16 cellular contexts compared by ENCODE assay signal in the genomic region with DNA sequence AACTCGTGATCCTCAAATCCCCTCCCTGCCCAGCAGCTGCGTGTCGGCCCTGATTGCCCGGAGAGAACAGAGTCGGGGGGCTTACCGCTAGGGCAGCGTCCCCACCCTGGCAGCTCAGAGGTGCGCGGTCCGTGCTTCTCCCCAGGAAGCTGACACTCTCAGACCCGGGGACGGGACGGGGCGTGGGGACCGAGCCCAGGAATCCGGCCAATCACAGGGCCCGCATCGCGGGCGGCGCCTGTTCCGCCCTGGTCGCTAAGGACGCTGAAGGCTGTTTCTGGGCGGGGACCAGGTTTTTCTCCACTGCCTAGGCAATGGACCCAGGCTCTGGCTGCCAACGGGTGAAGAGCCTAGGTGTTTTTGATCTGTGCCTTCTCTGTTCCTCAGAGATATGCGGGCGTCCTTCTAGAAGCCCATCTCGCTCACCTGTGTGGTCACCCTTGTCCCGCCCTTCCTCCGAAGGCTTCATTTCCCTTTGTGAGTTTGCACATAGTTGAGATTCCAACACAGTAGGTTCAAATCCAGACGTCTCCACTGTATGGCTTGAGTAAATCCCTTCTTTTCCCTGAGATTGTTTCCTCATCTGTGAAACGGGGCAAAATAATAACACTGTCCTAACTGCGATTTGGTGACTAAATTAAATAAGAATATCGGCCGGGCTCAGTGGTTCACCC. TPM values are rescaled to one million over a fixed set of nuclear protein-coding genes. Genes with fewer than 3 reads are reported as not detected.
DNase-seq lines count a peak whose midpoint lies in the region; TF ChIP-seq lines count a peak whose summit lies in the region.
"Had no signal": no experiment of that assay in that cellular context is flagged by ENCODE, and none has a peak within 500 bp of the region (broad histone marks: within the 10 kb centered on the region; RNA-seq: fewer than 3 reads in every experiment).

A gene with protein sequence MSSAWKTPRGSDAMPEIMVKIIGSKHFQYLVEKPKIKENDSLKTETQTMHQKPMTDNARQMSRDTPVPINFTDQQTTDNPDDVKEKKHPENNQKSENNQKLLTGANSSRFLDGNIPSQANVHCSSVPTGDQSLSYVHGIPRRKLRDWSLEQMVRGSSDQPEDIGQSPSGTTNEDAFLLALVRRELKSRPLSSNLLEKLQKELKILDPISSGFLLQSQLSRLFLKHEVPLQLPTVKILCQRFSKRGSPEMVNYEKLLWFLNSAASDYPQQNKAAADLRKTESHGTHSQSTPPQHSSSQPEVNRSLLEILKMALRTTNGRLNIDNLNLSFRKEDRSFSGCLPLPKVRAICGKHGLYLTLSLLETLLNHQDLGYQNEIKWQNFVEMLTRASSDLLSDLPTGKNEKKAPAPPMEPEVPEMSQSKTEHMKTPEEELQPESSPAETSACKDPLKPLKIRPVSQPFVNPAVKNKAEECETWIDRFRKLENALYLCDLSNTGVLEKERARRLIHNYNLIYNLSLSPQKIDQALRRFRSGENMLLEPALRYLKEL (minus strand): TSS at position 166 of the 674 bp plus-strand sequence. CDS start 1,127 bp downstream, outside the sequence.

- H3K4me1 Mint-ChIP-seq in activated T-cell treated with anti-CD3 and anti-CD28 coated beads, Interleukin-2, amount 50 U/mL, for 24 hours (ENCODE audit: low read depth) = no peaks in the 10 kb centered on the region
- H3K4me1 Mint-ChIP-seq in activated T-helper 2 cell treated with anti-CD3 and anti-CD28 coated beads, Interferon-gamma antibody, Interleukin-2, Interleukin-4, amounts not matched to agents 10 μg/mL and 5 μg/mL and 100 μg/mL, durations not matched to agents 14 hours and 24 hours and 36 hours (ENCODE audit: low read depth) = no peaks in the 10 kb centered on the region
- peaks cover 2% of the 10 kb centered on the region for H3K4me1 Mint-ChIP-seq in CD14-positive monocyte

- TF ChIP-seq CTCF in smooth muscle cell (IDR thresholded peaks at IDR 0.05; ENCODE audit: borderline replicate concordance, insufficient read depth, poor library complexity, severe bottlenecking) = no peak
- no peak for TF ChIP-seq CTCF in CD14-positive monocyte (IDR thresholded peaks at IDR 0.05)

- H3K4me3 Mint-ChIP-seq in activated T-cell treated with anti-CD3 and anti-CD28 coated beads, Interleukin-2, amount 50 U/mL, for 24 hours = no peak within 1 kb of the TSS
- H3K4me3 Mint-ChIP-seq in activated T-helper 2 cell treated with anti-CD3 and anti-CD28 coated beads, Interferon-gamma antibody, Interleukin-2, Interleukin-4, amounts not matched to agents 10 μg/mL and 5 μg/mL and 100 μg/mL, durations not matched to agents 14 hours and 24 hours and 36 hours (ENCODE audit: low read depth) = no peak within 1 kb of the TSS
- peak within 1 kb of the TSS in 1 of 2 donors; percentile 62 for H3K4me3 Mint-ChIP-seq in CD14-positive monocyte

- H3K4me3 ChIP-seq in smooth muscle cell = peak within 1 kb of the TSS; percentile 4
- H3K4me3 ChIP-seq: A549, esophagus muscularis mucosa had no signal

- H3K4me1 ChIP-seq in smooth muscle cell (ENCODE audit: low read depth) = no peaks in the 10 kb centered on the region
- H3K4me1 ChIP-seq: A549 had no signal

- H3K79me2 ChIP-seq in smooth muscle cell (ENCODE audit: low read depth) = no peaks in the 10 kb centered on the region

- H3K4me2 ChIP-seq in smooth muscle cell = peak within 1 kb of the TSS; percentile 54
- H3K4me2 ChIP-seq: A549 had no signal

- no peaks in the 10 kb centered on the region for H3K9me3 ChIP-seq in smooth muscle cell (replicated peaks; ENCODE audit: low read depth)
- H3K9me3 ChIP-seq: A549, esophagus muscularis mucosa had no signal

- no peak within 1 kb of the TSS for H2AFZ ChIP-seq in smooth muscle cell (ENCODE audit: low read depth)

- DNase-seq in activated T-cell treated with anti-CD3 and anti-CD28 coated beads for 48 hours (ENCODE audit: low read depth) (peak; percentile 0), caudate nucleus (lab: John Stamatoyannopoulos, UW) (no peak), iPS-NIHi11 (ENCODE audit: low spot score) (peak; percentile 79), smooth muscle cell (lab: John Stamatoyannopoulos, UW; ENCODE audit: unreplicated experiment) (no peak), CD14-positive monocyte (ENCODE audit: low spot score) (no peak)
- DNase-seq in activated T-cell treated with anti-CD3 and anti-CD28 coated beads, Interleukin-2, amount 50 U/mL, for 24 hours = no peak
- DNase-seq in activated T-helper 2 cell treated with anti-CD3 and anti-CD28 coated beads, Interferon-gamma antibody, Interleukin-2, Interleukin-4, amounts not matched to agents 10 μg/mL and 5 μg/mL and 100 μg/mL, durations not matched to agents 14 hours and 24 hours and 36 hours (ENCODE audit: low spot score) = no peak
- no peak for DNase-seq in activated effector memory CD4-positive, alpha-beta T cell treated with anti-CD3 and anti-CD28 coated beads, Interleukin-2, amount 50 U/mL, for 16 hours
- DNase-seq: activated CD4-positive, alpha-beta T cell treated with anti-CD3 and anti-CD28 coated beads for 4 hours; NCI-H2029; stimulated activated CD8-positive, alpha-beta memory T cell treated with anti-CD3 and anti-CD28 coated beads, Interleukin-4, amount 100 ng/mL, for 48 hours had no signal

- H3K36me3 ChIP-seq in smooth muscle cell (ENCODE audit: low read depth) = no peaks in the 10 kb centered on the region
- H3K36me3 ChIP-seq: esophagus muscularis mucosa had no signal

- WGBS in smooth muscle cell (ENCODE audit: low lambda C conversion rate) = 17% methylated on average over 36 of the region's 36 CpGs

- no peaks in the 10 kb centered on the region for H3F3A ChIP-seq in smooth muscle cell (ENCODE audit: low read depth)

- no peaks in the 10 kb centered on the region for H4K20me1 ChIP-seq in smooth muscle cell (ENCODE audit: low read depth)

- no peaks in the 10 kb centered on the region for H3K36me3 Mint-ChIP-seq in activated T-cell treated with anti-CD3 and anti-CD28 coated beads, Interleukin-2, amount 50 U/mL, for 24 hours (ENCODE audit: low read depth)
- no peaks in the 10 kb centered on the region for H3K36me3 Mint-ChIP-seq in activated T-helper 2 cell treated with anti-CD3 and anti-CD28 coated beads, Interferon-gamma antibody, Interleukin-2, Interleukin-4, amounts not matched to agents 10 μg/mL and 5 μg/mL and 100 μg/mL, durations not matched to agents 14 hours and 24 hours and 36 hours (ENCODE audit: low read depth)
- H3K36me3 Mint-ChIP-seq in CD14-positive monocyte = peaks cover 0 to 3% of the 10 kb centered on the region in 2 donors

- no peak within 1 kb of the TSS for H3K9ac ChIP-seq in smooth muscle cell (ENCODE audit: low read depth)

- intact Hi-C loops in activated T-helper 2 cell treated with anti-CD3 and anti-CD28 coated beads, Interferon-gamma antibody, Interleukin-2, Interleukin-4, amounts not matched to agents 10 μg/mL and 5 μg/mL and 100 μg/mL, durations not matched to agents 14 hours and 24 hours and 36 hours (cut with micrococcal nuclease) = no loop called here
- intact Hi-C loops in CD14-positive monocyte (cut with micrococcal nuclease) = no loop called here

- H3K27me3 Mint-ChIP-seq in activated T-cell treated with anti-CD3 and anti-CD28 coated beads, Interleukin-2, amount 50 U/mL, for 24 hours = peaks cover 48% of the 10 kb centered on the region
- H3K27me3 Mint-ChIP-seq in activated T-helper 2 cell treated with anti-CD3 and anti-CD28 coated beads, Interferon-gamma antibody, Interleukin-2, Interleukin-4, amounts not matched to agents 10 μg/mL and 5 μg/mL and 100 μg/mL, durations not matched to agents 14 hours and 24 hours and 36 hours (ENCODE audit: low read depth) = peaks cover 22% of the 10 kb centered on the region
- peaks cover 23 to 27% (median 26%) of the 10 kb centered on the region in 3 donors for H3K27me3 Mint-ChIP-seq in CD14-positive monocyte (ENCODE audit: low read depth in 3 of 3)

- no peak within 1 kb of the TSS for H3K27ac Mint-ChIP-seq in activated T-cell treated with anti-CD3 and anti-CD28 coated beads, Interleukin-2, amount 50 U/mL, for 24 hours
- no peak within 1 kb of the TSS for H3K27ac Mint-ChIP-seq in activated T-helper 2 cell treated with anti-CD3 and anti-CD28 coated beads, Interferon-gamma antibody, Interleukin-2, Interleukin-4, amounts not matched to agents 10 μg/mL and 5 μg/mL and 100 μg/mL, durations not matched to agents 14 hours and 24 hours and 36 hours
- H3K27ac Mint-ChIP-seq in CD14-positive monocyte = no peak within 1 kb of the TSS

- no peaks in the 10 kb centered on the region for H3K9me3 Mint-ChIP-seq in activated T-cell treated with anti-CD3 and anti-CD28 coated beads, Interleukin-2, amount 50 U/mL, for 24 hours
- no peaks in the 10 kb centered on the region for H3K9me3 Mint-ChIP-seq in activated T-helper 2 cell treated with anti-CD3 and anti-CD28 coated beads, Interferon-gamma antibody, Interleukin-2, Interleukin-4, amounts not matched to agents 10 μg/mL and 5 μg/mL and 100 μg/mL, durations not matched to agents 14 hours and 24 hours and 36 hours
- peaks cover 0 to 11% (median 4%) of the 10 kb centered on the region in 7 donors for H3K9me3 Mint-ChIP-seq in CD14-positive monocyte

- peaks cover 46% of the 10 kb centered on the region for H3K27me3 ChIP-seq in smooth muscle cell (ENCODE audit: low read depth)

- H3K27ac ChIP-seq in caudate nucleus (ENCODE audit: low read depth, low read length) = peak within 1 kb of the TSS; percentile 22
- H3K27ac ChIP-seq in smooth muscle cell (ENCODE audit: low read depth) = no peak within 1 kb of the TSS
- H3K27ac ChIP-seq: A549, esophagus muscularis mucosa had no signal

RNA-seq across cellular contexts. Expression of the gene that starts here (rescaled TPM):
- total RNA-seq in smooth muscle cell = not detected in 2 replicates
- polyA plus RNA-seq in smooth muscle cell (not detected in 2 replicates), CD14-positive monocyte (not detected)
- total RNA-seq in activated T-helper 2 cell treated with anti-CD3 and anti-CD28 coated beads, Interferon-gamma antibody, Interleukin-2, Interleukin-4, amounts not matched to agents 10 μg/mL and 5 μg/mL and 100 μg/mL, durations not matched to agents 14 hours and 24 hours and 36 hours = not detected in 2 replicates
- total RNA-seq: esophagus muscularis mucosa, OCI-LY7, urinary bladder had no signal
- polyA plus RNA-seq: A549, keratinocyte, urinary bladder had no signal

Comparison
In these comparisons a context has a peak if more than half of its experiments do, and no peak if none do; other contexts are left out.
1. DNase-seq: peak in activated T-cell treated with anti-CD3 and anti-CD28 coated beads for 48 hours (single experiment) and iPS-NIHi11 (single experiment); none in activated T-cell treated with anti-CD3 and anti-CD28 coated beads, Interleukin-2, amount 50 U/mL, for 24 hours (single experiment), caudate nucleus (0 of 61), smooth muscle cell (single experiment), activated T-helper 2 cell treated with anti-CD3 and anti-CD28 coated beads, Interferon-gamma antibody, Interleukin-2, Interleukin-4, amounts not matched to agents 10 μg/mL and 5 μg/mL and 100 μg/mL, durations not matched to agents 14 hours and 24 hours and 36 hours (single experiment), activated effector memory CD4-positive, alpha-beta T cell treated with anti-CD3 and anti-CD28 coated beads, Interleukin-2, amount 50 U/mL, for 16 hours (single experiment) and CD14-positive monocyte (single experiment).